ENCODE assay signal across 26 cellular contexts in the genomic region with DNA sequence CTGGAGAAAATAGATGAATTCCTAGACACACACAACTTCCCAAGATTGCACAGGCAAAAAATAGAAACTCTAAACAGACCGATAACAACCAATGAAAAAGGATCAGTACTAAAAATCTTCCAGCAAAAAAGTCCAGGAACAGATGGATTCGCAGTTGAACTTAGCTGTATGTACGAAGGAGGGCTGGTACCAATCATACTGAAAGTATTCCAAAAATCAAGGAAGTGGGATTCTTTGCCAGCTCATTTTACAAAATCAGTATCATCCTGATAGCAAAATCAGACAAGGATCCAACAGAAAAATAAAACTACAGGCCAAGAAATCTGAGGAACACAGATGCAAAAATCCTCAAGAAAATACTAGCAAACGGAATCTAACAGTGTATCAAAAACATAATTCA. TPM values are rescaled to one million over a fixed set of nuclear protein-coding genes. Genes with fewer than 3 reads are reported as not detected.
DNase-seq lines count a peak whose midpoint lies in the region; ATAC-seq and TF ChIP-seq lines count a peak whose summit lies in the region.
"Had no signal": no experiment of that assay in that cellular context is flagged by ENCODE, and none has a peak within 500 bp of the region (broad histone marks: within the 10 kb centered on the region; RNA-seq: fewer than 3 reads in every experiment).

No MANE protein-coding gene starts in this region.

- 69 to 83% methylated on average over 4 of the region's 4 CpGs for WGBS in testis, 2 donors

- H4K20me1 ChIP-seq in BLaER1 = no peaks in the 10 kb centered on the region

- no peak overlapping the region for H3K4me3 Mint-ChIP-seq in dendritic cell treated with granulocyte-macrophage colony-stimulating factor and Interleukin-4, amounts not matched to agents 40 ng/mL and 50 ng/mL, for 4 days
- H3K4me3 Mint-ChIP-seq in nephron = no peak overlapping the region
- H3K4me3 Mint-ChIP-seq: activated CD4-positive, alpha-beta T cell treated with anti-CD3 and anti-CD28 coated beads, Interleukin-2, amount 10 ng/mL, durations not matched to agents 7 days and 5 days; activated naive CD8-positive, alpha-beta T cell treated with anti-CD3 and anti-CD28 coated beads, Interleukin-2, amount 50 U/mL, for 24 hours; CD4-positive, alpha-beta T cell; memory B cell; naive thymus-derived CD4-positive, alpha-beta T cell had no signal

- H3K9me3 Mint-ChIP-seq in dendritic cell treated with granulocyte-macrophage colony-stimulating factor and Interleukin-4, amounts not matched to agents 40 ng/mL and 50 ng/mL, for 4 days = no peaks in the 10 kb centered on the region
- H3K9me3 Mint-ChIP-seq in nephron = peaks cover 4% of the 10 kb centered on the region
- H3K9me3 Mint-ChIP-seq: activated CD4-positive, alpha-beta T cell treated with anti-CD3 and anti-CD28 coated beads, Interleukin-2, amount 10 ng/mL, durations not matched to agents 7 days and 5 days; activated naive CD8-positive, alpha-beta T cell treated with anti-CD3 and anti-CD28 coated beads, Interleukin-2, amount 50 U/mL, for 24 hours; activated T-helper 2 cell treated with anti-CD3 and anti-CD28 coated beads, Interferon-gamma antibody, Interleukin-2, Interleukin-4, amounts not matched to agents 10 μg/mL and 5 μg/mL and 100 μg/mL, durations not matched to agents 14 hours and 24 hours and 36 hours; CD4-positive, alpha-beta T cell; memory B cell had no signal

- no peaks in the 10 kb centered on the region for H3K36me3 Mint-ChIP-seq in dendritic cell treated with granulocyte-macrophage colony-stimulating factor and Interleukin-4, amounts not matched to agents 40 ng/mL and 50 ng/mL, for 4 days (ENCODE audit: low read depth)
- H3K36me3 Mint-ChIP-seq in nephron (ENCODE audit: low read depth) = no peaks in the 10 kb centered on the region

- H3K9me3 ChIP-seq in BLaER1 (no peaks in the 10 kb centered on the region), testis (no peaks in the 10 kb centered on the region)
- H3K9me3 ChIP-seq: breast epithelium, gastrocnemius medialis, SJCRH30, upper lobe of right lung had no signal

- H3K27ac ChIP-seq in BLaER1 = peak overlapping the region; percentile 97; the same call in 1 of the 2 replicates
- H3K27ac ChIP-seq in testis = no peak overlapping the region
- H3K27ac ChIP-seq: breast epithelium, gastrocnemius medialis, SJCRH30, upper lobe of right lung had no signal

- peak; percentile 77 for DNase-seq in HS-5 (ENCODE audit: low read depth)
- DNase-seq in NCI-H1417 (lab: John Stamatoyannopoulos, UW) = no peak
- no peak for DNase-seq in testis
- DNase-seq in Right ventricle myocardium superior = no peak
- DNase-seq: activated CD4-positive, alpha-beta T cell treated with anti-CD3 and anti-CD28 coated beads, Interleukin-2, amount 10 ng/mL, durations not matched to agents 7 days and 5 days; activated naive CD8-positive, alpha-beta T cell treated with anti-CD3 and anti-CD28 coated beads, Interleukin-2, amount 50 U/mL, for 24 hours; CD4-positive, alpha-beta T cell; DMS153; gastrocnemius medialis; MM.1S; naive thymus-derived CD4-positive, alpha-beta T cell; NCI-H146; NCI-H748 treated with DMSO at 0.1 percent for 48 hours; right cardiac atrium; SJCRH30; T-helper 2 cell; upper lobe of right lung had no signal

- no peak for TF ChIP-seq POLR2A in testis (IDR thresholded peaks at IDR 0.05)

- no peak for ATAC-seq in Right ventricle myocardium superior (ENCODE audit: poor library complexity)
- ATAC-seq: activated naive CD8-positive, alpha-beta T cell treated with anti-CD3 and anti-CD28 coated beads, Interleukin-2, amount 50 U/mL, for 24 hours; gastrocnemius medialis; HepG2; naive thymus-derived CD4-positive, alpha-beta T cell; right cardiac atrium had no signal

- H3K4me1 Mint-ChIP-seq in dendritic cell treated with granulocyte-macrophage colony-stimulating factor and Interleukin-4, amounts not matched to agents 40 ng/mL and 50 ng/mL, for 4 days (ENCODE audit: low read depth) = peaks cover 87% of the 10 kb centered on the region
- H3K4me1 Mint-ChIP-seq in nephron = peaks cover 18% of the 10 kb centered on the region

- TF ChIP-seq CTCF in nephron (IDR thresholded peaks at IDR 0.05; ENCODE audit: unreplicated experiment in 3 of 3) (no peak), testis (IDR thresholded peaks at IDR 0.05) (no peak)

- H3K4me1 ChIP-seq in BLaER1 = peaks cover 88% of the 10 kb centered on the region
- no peaks in the 10 kb centered on the region for H3K4me1 ChIP-seq in testis
- H3K4me1 ChIP-seq: breast epithelium, gastrocnemius medialis, SJCRH30, upper lobe of right lung had no signal

- H3K4me3 ChIP-seq in BLaER1 (no peak overlapping the region), testis (no peak overlapping the region)
- H3K4me3 ChIP-seq: breast epithelium, gastrocnemius medialis, SJCRH30, upper lobe of right lung had no signal

- H3K36me3 ChIP-seq in BLaER1 (no peaks in the 10 kb centered on the region), testis (ENCODE audit: low read depth, missing control alignments) (no peaks in the 10 kb centered on the region)
- H3K36me3 ChIP-seq: breast epithelium, gastrocnemius medialis, SJCRH30, upper lobe of right lung had no signal

- intact Hi-C loops in dendritic cell treated with granulocyte-macrophage colony-stimulating factor and Interleukin-4, amounts not matched to agents 40 ng/mL and 50 ng/mL, for 4 days (cut with micrococcal nuclease) = no loop called here
- intact Hi-C loops in testis (cut with DNase I; ENCODE audit: low total_unique reads) (no loop called here), Right ventricle myocardium superior (cut with DNase I) (no loop called here)

- peaks cover 4% of the 10 kb centered on the region for H3K27me3 Mint-ChIP-seq in dendritic cell treated with granulocyte-macrophage colony-stimulating factor and Interleukin-4, amounts not matched to agents 40 ng/mL and 50 ng/mL, for 4 days
- H3K27me3 Mint-ChIP-seq in nephron (ENCODE audit: low read depth) = peaks cover 10% of the 10 kb centered on the region

- peak overlapping the region; percentile 93 for H3K4me2 ChIP-seq in BLaER1

- peak overlapping the region; percentile 83 for H3K27ac Mint-ChIP-seq in dendritic cell treated with granulocyte-macrophage colony-stimulating factor and Interleukin-4, amounts not matched to agents 40 ng/mL and 50 ng/mL, for 4 days
- peak overlapping the region in 2 of 3 experiments; percentile 38 to 60 for H3K27ac Mint-ChIP-seq in nephron
- H3K27ac Mint-ChIP-seq: activated CD4-positive, alpha-beta T cell treated with anti-CD3 and anti-CD28 coated beads, Interleukin-2, amount 10 ng/mL, durations not matched to agents 7 days and 5 days; activated naive CD8-positive, alpha-beta T cell treated with anti-CD3 and anti-CD28 coated beads, Interleukin-2, amount 50 U/mL, for 24 hours; activated T-helper 2 cell treated with anti-CD3 and anti-CD28 coated beads, Interferon-gamma antibody, Interleukin-2, Interleukin-4, amounts not matched to agents 10 μg/mL and 5 μg/mL and 100 μg/mL, durations not matched to agents 14 hours and 24 hours and 36 hours; CD4-positive, alpha-beta T cell; memory B cell; naive thymus-derived CD4-positive, alpha-beta T cell had no signal

- H3K9ac ChIP-seq in BLaER1 = no peak overlapping the region

- H3K27me3 ChIP-seq in BLaER1 (no peaks in the 10 kb centered on the region), testis (no peaks in the 10 kb centered on the region)
- H3K27me3 ChIP-seq: gastrocnemius medialis, upper lobe of right lung had no signal

RNA-seq across cellular contexts. Expression of a gene that starts 6.5 kb away (rescaled TPM):
- under 1 TPM; 0.71 to 0.99 TPM for total RNA-seq in testis
- polyA plus RNA-seq in testis (ENCODE audit: insufficient read depth, low read depth, low replicate concordance) = 3.0 TPM
- total RNA-seq in Right ventricle myocardium superior = 1.8 TPM
- total RNA-seq: activated CD4-positive, alpha-beta T cell treated with anti-CD3 and anti-CD28 coated beads, Interleukin-2, amount 10 ng/mL, durations not matched to agents 7 days and 5 days; activated T-helper 2 cell treated with anti-CD3 and anti-CD28 coated beads, Interferon-gamma antibody, Interleukin-2, Interleukin-4, amounts not matched to agents 10 μg/mL and 5 μg/mL and 100 μg/mL, durations not matched to agents 14 hours and 24 hours and 36 hours; HepG2; kidney epithelial cell; osteocyte; SJCRH30 had no signal
- polyA plus RNA-seq: HepG2 had no signal

RNA-seq across cellular contexts. Expression of a gene that starts 25.5 kb away (rescaled TPM):
- total RNA-seq in testis (1 to 10 TPM; 1.1 to 1.2 TPM), Right ventricle myocardium superior (1.3 TPM)
- polyA plus RNA-seq in testis (ENCODE audit: insufficient read depth, low read depth, low replicate concordance) = 1.4 TPM
- total RNA-seq: activated CD4-positive, alpha-beta T cell treated with anti-CD3 and anti-CD28 coated beads, Interleukin-2, amount 10 ng/mL, durations not matched to agents 7 days and 5 days; activated T-helper 2 cell treated with anti-CD3 and anti-CD28 coated beads, Interferon-gamma antibody, Interleukin-2, Interleukin-4, amounts not matched to agents 10 μg/mL and 5 μg/mL and 100 μg/mL, durations not matched to agents 14 hours and 24 hours and 36 hours; HepG2; osteocyte; SJCRH30 had no signal
- polyA plus RNA-seq: HepG2 had no signal

RNA-seq across cellular contexts. Expression of a gene that starts 30.4 kb away (rescaled TPM):
- total RNA-seq in testis (1 to 10 TPM; 1.9 to 4.4 TPM), Right ventricle myocardium superior (7.7 TPM)
- polyA plus RNA-seq in testis (ENCODE audit: insufficient read depth, low read depth, low replicate concordance) = 8.7 TPM
- total RNA-seq: activated CD4-positive, alpha-beta T cell treated with anti-CD3 and anti-CD28 coated beads, Interleukin-2, amount 10 ng/mL, durations not matched to agents 7 days and 5 days; CD4-positive, alpha-beta T cell; HepG2; osteocyte had no signal
- polyA plus RNA-seq: HepG2; naive thymus-derived CD4-positive, alpha-beta T cell had no signal

RNA-seq across cellular contexts. Expression of a gene that starts 44.9 kb away (rescaled TPM):
- total RNA-seq in testis (1 to 10 TPM in 1 of 2 donors, under 1 TPM in 1; 0.37 to 1.5 TPM), Right ventricle myocardium superior (1.8 TPM)
- 2.7 TPM for polyA plus RNA-seq in testis (ENCODE audit: insufficient read depth, low read depth, low replicate concordance)
- total RNA-seq: activated T-helper 2 cell treated with anti-CD3 and anti-CD28 coated beads, Interferon-gamma antibody, Interleukin-2, Interleukin-4, amounts not matched to agents 10 μg/mL and 5 μg/mL and 100 μg/mL, durations not matched to agents 14 hours and 24 hours and 36 hours; HepG2; kidney epithelial cell; osteocyte; SJCRH30 had no signal
- polyA plus RNA-seq: HepG2 had no signal

RNA-seq across cellular contexts. Expression of a gene that starts 51.5 kb away (rescaled TPM):
- total RNA-seq in testis (under 1 TPM in 1 of 2 donors, not detected in 1; 0.81 TPM), Right ventricle myocardium superior (not detected)
- 0.50 TPM for polyA plus RNA-seq in testis (ENCODE audit: insufficient read depth, low read depth, low replicate concordance)
- total RNA-seq: activated CD4-positive, alpha-beta T cell treated with anti-CD3 and anti-CD28 coated beads, Interleukin-2, amount 10 ng/mL, durations not matched to agents 7 days and 5 days; activated T-helper 2 cell treated with anti-CD3 and anti-CD28 coated beads, Interferon-gamma antibody, Interleukin-2, Interleukin-4, amounts not matched to agents 10 μg/mL and 5 μg/mL and 100 μg/mL, durations not matched to agents 14 hours and 24 hours and 36 hours; gastrocnemius medialis; HepG2; kidney epithelial cell; osteocyte; right cardiac atrium; SJCRH30 had no signal
- polyA plus RNA-seq: naive thymus-derived CD4-positive, alpha-beta T cell; right cardiac atrium had no signal
